Comparison of ENCODE assay signal across 17 cellular contexts in the genomic region with DNA sequence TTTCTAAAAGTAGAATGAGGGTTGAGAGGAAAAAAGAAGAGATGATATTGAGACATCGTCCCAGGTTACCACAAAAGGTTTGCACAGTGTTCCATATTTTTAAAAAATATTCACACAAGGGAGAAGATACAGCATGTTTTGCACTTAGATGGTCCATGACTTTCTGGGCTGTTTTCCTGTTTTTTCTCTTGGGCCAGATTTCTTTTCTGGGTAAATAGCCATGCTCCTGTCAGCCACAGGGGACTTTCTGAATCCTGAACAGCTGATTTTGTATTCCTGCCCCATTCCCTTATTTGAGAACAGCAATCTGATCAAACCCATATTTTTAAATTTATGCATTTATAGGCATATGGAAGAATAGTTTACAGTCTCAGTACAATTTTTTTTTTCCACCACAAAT.
DNase-seq lines count a peak whose midpoint lies in the region; TF ChIP-seq lines count a peak whose summit lies in the region.
"Had no signal": no experiment of that assay in that cellular context is flagged by ENCODE, and none has a peak within 500 bp of the region (broad histone marks: within the 10 kb centered on the region; RNA-seq: fewer than 3 reads in every experiment).

No MANE protein-coding gene starts in this region.

- H3K27me3 ChIP-seq in GM23248 (replicated peaks; ENCODE audit: insufficient read depth) = no peaks in the 10 kb centered on the region
- H3K27me3 ChIP-seq: BLaER1, Peyer's patch had no signal

- 95 to 97% methylated on average over 1 of the region's 1 CpG for WGBS in GM23248 (ENCODE audit: low coverage in 1 of 2, low lambda C conversion rate in 2 of 2, missing lambda C conversion rate in 2 of 2), 2 experiments

- H3K27ac Mint-ChIP-seq in chondrocyte (ENCODE audit: unreplicated experiment) = no peak overlapping the region
- peak overlapping the region; percentile 53 for H3K27ac Mint-ChIP-seq in mesothelial cell of epicardium
- H3K27ac Mint-ChIP-seq: CD8-positive, alpha-beta memory T cell had no signal

- no peaks in the 10 kb centered on the region for H3K9me2 ChIP-seq in GM23248 (ENCODE audit: insufficient read depth)

- H3K27ac ChIP-seq in GM23248 = peak overlapping the region; percentile 59
- H3K27ac ChIP-seq: BLaER1, Peyer's patch had no signal

- no peak overlapping the region for H3K9ac ChIP-seq in GM23248
- H3K9ac ChIP-seq: BLaER1 had no signal

- H3K9me3 ChIP-seq in GM23248 (ENCODE audit: low read depth) = no peaks in the 10 kb centered on the region
- H3K9me3 ChIP-seq: Peyer's patch had no signal

- DNase-seq in AG10803 (ENCODE audit: low read depth) (no peak), GM23248 (peak; percentile 45), chondrocyte (ENCODE audit: low spot score) (no peak), mesothelial cell of epicardium (ENCODE audit: low spot score in 2 of 2, unreplicated experiment in 2 of 2) (no peak), HPDE6-E6E7 (ENCODE audit: extremely low spot score) (no peak), HK-2 (ENCODE audit: unreplicated experiment) (no peak)
- no peak for DNase-seq in stimulated activated CD4-positive, alpha-beta T cell treated with anti-CD3 and anti-CD28 coated beads, Interleukin-4, amount 100 ng/mL, for 24 hours
- DNase-seq: CD8-positive, alpha-beta memory T cell; H7; Kasumi-1; NCI-H1105 treated with DMSO at 0.1 percent for 48 hours; NCI-H187 treated with DMSO at 0.1 percent for 48 hours; NCI-H2171; NCI-H82; Peyer's patch; SHP77 treated with DMSO at 0.1 percent for 48 hours had no signal

- H3K27me3 Mint-ChIP-seq in chondrocyte (ENCODE audit: low read depth) (no peaks in the 10 kb centered on the region), mesothelial cell of epicardium (ENCODE audit: low read depth) (no peaks in the 10 kb centered on the region)

- H4K20me1 ChIP-seq in GM23248 (ENCODE audit: insufficient read depth) = no peaks in the 10 kb centered on the region
- H4K20me1 ChIP-seq: BLaER1 had no signal

- in situ Hi-C loops in GM23248 (cut with MboI) = no loop called here

- H3K4me1 Mint-ChIP-seq in chondrocyte (ENCODE audit: low read depth) (peaks cover 22% of the 10 kb centered on the region), mesothelial cell of epicardium (peaks cover 12% of the 10 kb centered on the region)
- H3K4me1 Mint-ChIP-seq: CD8-positive, alpha-beta memory T cell had no signal

- peaks cover 30% of the 10 kb centered on the region; the same call in 1 of the 2 replicates for H3F3A ChIP-seq in GM23248 (ENCODE audit: insufficient read depth)

- H3K9me3 Mint-ChIP-seq in chondrocyte (ENCODE audit: low read depth) = peaks cover 2% of the 10 kb centered on the region
- H3K9me3 Mint-ChIP-seq in mesothelial cell of epicardium = peaks cover 3% of the 10 kb centered on the region
- H3K9me3 Mint-ChIP-seq: CD8-positive, alpha-beta memory T cell had no signal

- H3K4me3 ChIP-seq in AG10803 (ENCODE audit: low read length) (no peak overlapping the region), GM23248 (peak overlapping the region; percentile 21)
- H3K4me3 ChIP-seq: BLaER1, Peyer's patch had no signal

- H2AFZ ChIP-seq in GM23248 = peak overlapping the region; percentile 20; the same call in 1 of the 2 replicates

- H3K36me3 Mint-ChIP-seq in chondrocyte (ENCODE audit: low read depth) (peaks cover 12% of the 10 kb centered on the region), mesothelial cell of epicardium (peaks cover 2% of the 10 kb centered on the region)
- H3K36me3 Mint-ChIP-seq: CD8-positive, alpha-beta memory T cell had no signal

- no peaks in the 10 kb centered on the region for H3K79me2 ChIP-seq in GM23248 (ENCODE audit: insufficient read depth)

- H3K4me1 ChIP-seq in GM23248 (ENCODE audit: insufficient read depth) = peaks cover 33% of the 10 kb centered on the region
- H3K4me1 ChIP-seq: Peyer's patch had no signal

- TF ChIP-seq CTCF in AG10803 (conservative IDR thresholded peaks at IDR 0.05; ENCODE audit: low read length) = peak; percentile 21; the same call in 1 of the 2 replicates
- peak; percentile 17 for TF ChIP-seq CTCF in chondrocyte (IDR thresholded peaks at IDR 0.05)
- no peak for TF ChIP-seq CTCF in mesothelial cell of epicardium (IDR thresholded peaks at IDR 0.05; ENCODE audit: unreplicated experiment)

- H3K4me3 Mint-ChIP-seq in chondrocyte (ENCODE audit: unreplicated experiment) = no peak overlapping the region
- H3K4me3 Mint-ChIP-seq in mesothelial cell of epicardium = no peak overlapping the region
- H3K4me3 Mint-ChIP-seq: CD8-positive, alpha-beta memory T cell had no signal

- peak overlapping the region; percentile 49 for H3K4me2 ChIP-seq in GM23248 (ENCODE audit: unreplicated experiment)
- H3K4me2 ChIP-seq: BLaER1 had no signal

- H3K36me3 ChIP-seq in GM23248 (ENCODE audit: low read depth) = no peaks in the 10 kb centered on the region
- H3K36me3 ChIP-seq: BLaER1, Peyer's patch had no signal
